In genomic region chr20:44461142-44461802, GRCh38 we compare ENCODE assay signal across 1 cellular context.
TF ChIP-seq lines count a peak whose summit lies in the region.

No MANE protein-coding gene starts in this region.

TF ChIP-seq in HepG2, 621 proteins besides CTCF, POLR2A, EP300 and RAD21 (continued from another document and continues in another):
- TF ChIP-seq ZBTB10 (CRISPR knock-in tag; IDR thresholded peaks at IDR 0.05; ENCODE audit: borderline replicate concordance): no peak
- peak; percentile 96 for TF ChIP-seq ZBTB21 (CRISPR knock-in tag; IDR thresholded peaks at IDR 0.05)
- TF ChIP-seq ZBTB2 (CRISPR knock-in tag; IDR thresholded peaks at IDR 0.05; ENCODE audit: low read depth): no peak
- TF ChIP-seq ZEB1 (IDR thresholded peaks at IDR 0.05; ENCODE audit: insufficient replicate concordance, low read depth): peak; percentile 88
- peak in 1 of 2 experiments; percentile 53; a peak in 1 of 4 replicates for TF ChIP-seq ATF4 (CRISPR knock-in tag; IDR thresholded peaks at IDR 0.05)
- no peak; the same call in 1 of the 2 replicates for TF ChIP-seq GFI1 (CRISPR knock-in tag; IDR thresholded peaks at IDR 0.05; ENCODE audit: borderline replicate concordance)
- TF ChIP-seq ZMYM2 (CRISPR knock-in tag; IDR thresholded peaks at IDR 0.05): peak; percentile 88
- TF ChIP-seq MBNL3 (CRISPR knock-in tag; conservative IDR thresholded peaks at IDR 0.05): no peak
- TF ChIP-seq MED1 (CRISPR knock-in tag; IDR thresholded peaks at IDR 0.05): peak; percentile 77
- peak; percentile 98 for TF ChIP-seq ZNF33A (CRISPR knock-in tag; IDR thresholded peaks at IDR 0.05; ENCODE audit: borderline replicate concordance)
- TF ChIP-seq TBX3 (IDR thresholded peaks at IDR 0.05; ENCODE audit: borderline replicate concordance): no peak; the same call in 1 of the 2 replicates
- 0 out of 2 replicates have a peak, but pooled peaks have one; percentile 22 for TF ChIP-seq THAP11 (CRISPR knock-in tag; IDR thresholded peaks at IDR 0.05)
- TF ChIP-seq RELA (CRISPR knock-in tag; IDR thresholded peaks at IDR 0.05): no peak
- no peak for TF ChIP-seq JUND (CRISPR knock-in tag; IDR thresholded peaks at IDR 0.05)
- no peak for TF ChIP-seq ZNF761 (CRISPR knock-in tag; conservative IDR thresholded peaks at IDR 0.05)
- no peak for TF ChIP-seq ZBTB26 (CRISPR knock-in tag; IDR thresholded peaks at IDR 0.05; ENCODE audit: borderline replicate concordance)
- no peak for TF ChIP-seq MIER2 (CRISPR knock-in tag; IDR thresholded peaks at IDR 0.05)
- no peak for TF ChIP-seq MEIS2 (CRISPR knock-in tag; IDR thresholded peaks at IDR 0.05)
- TF ChIP-seq PRDM4 (CRISPR knock-in tag; IDR thresholded peaks at IDR 0.05; ENCODE audit: borderline replicate concordance): 0 out of 2 replicates have a peak, but pooled peaks have one; percentile 24
- TF ChIP-seq DDIT3 (CRISPR knock-in tag; IDR thresholded peaks at IDR 0.05): no peak
- no peak for TF ChIP-seq MXI1 (IDR thresholded peaks at IDR 0.05; ENCODE audit: borderline replicate concordance, low read depth, low read length)
- TF ChIP-seq ZNF574 (CRISPR knock-in tag; IDR thresholded peaks at IDR 0.05): 0 out of 2 replicates have a peak, but pooled peaks have one; percentile 19
- TF ChIP-seq TRIM24 (CRISPR knock-in tag; IDR thresholded peaks at IDR 0.05): 0 out of 2 replicates have a peak, but pooled peaks have one; percentile 57
- peak; percentile 29; the same call in 1 of the 2 replicates for TF ChIP-seq TFE3 (CRISPR knock-in tag; IDR thresholded peaks at IDR 0.05)
- no peak for TF ChIP-seq ZNF280D (CRISPR knock-in tag; IDR thresholded peaks at IDR 0.05)
- peak; percentile 58 for TF ChIP-seq ZNF629 (CRISPR knock-in tag; conservative IDR thresholded peaks at IDR 0.05)
- TF ChIP-seq ZNF746 (CRISPR knock-in tag; IDR thresholded peaks at IDR 0.05): no peak; the same call in 1 of the 2 replicates
- no peak for TF ChIP-seq ZFYVE20 (CRISPR knock-in tag; IDR thresholded peaks at IDR 0.05; ENCODE audit: borderline replicate concordance, low read depth)
- TF ChIP-seq ISL2 (CRISPR knock-in tag; IDR thresholded peaks at IDR 0.05): peak; percentile 78
- no peak for TF ChIP-seq ZNF101 (CRISPR knock-in tag; IDR thresholded peaks at IDR 0.05; ENCODE audit: borderline replicate concordance, low read depth)
- peak; percentile 77 for TF ChIP-seq ZNF501 (CRISPR knock-in tag; IDR thresholded peaks at IDR 0.05)
- no peak for TF ChIP-seq NAIF1 (CRISPR knock-in tag; IDR thresholded peaks at IDR 0.05; ENCODE audit: borderline replicate concordance)
- TF ChIP-seq HOXA7 (CRISPR knock-in tag; IDR thresholded peaks at IDR 0.05): no peak
- TF ChIP-seq TBX2 (CRISPR knock-in tag; IDR thresholded peaks at IDR 0.05; ENCODE audit: borderline replicate concordance): peak; percentile 69
- peak; percentile 24; the same call in 1 of the 2 replicates for TF ChIP-seq PPARG (CRISPR knock-in tag; conservative IDR thresholded peaks at IDR 0.05)
- peak; percentile 89; the same call in 1 of the 2 replicates for TF ChIP-seq ETV5 (CRISPR knock-in tag; IDR thresholded peaks at IDR 0.05; ENCODE audit: borderline replicate concordance)
- peak; percentile 83 for TF ChIP-seq PHF21A (CRISPR knock-in tag; IDR thresholded peaks at IDR 0.05)
- no peak for TF ChIP-seq ZSCAN30 (CRISPR knock-in tag; IDR thresholded peaks at IDR 0.05)
- TF ChIP-seq ZMAT5 (CRISPR knock-in tag; IDR thresholded peaks at IDR 0.05; ENCODE audit: borderline replicate concordance, low read depth): no peak
- no peak for TF ChIP-seq ZNF652 (CRISPR knock-in tag; IDR thresholded peaks at IDR 0.05; ENCODE audit: borderline replicate concordance, low read depth)
- no peak for TF ChIP-seq ZNF326 (CRISPR knock-in tag; IDR thresholded peaks at IDR 0.05; ENCODE audit: borderline replicate concordance)
- TF ChIP-seq IRF2 (CRISPR knock-in tag; IDR thresholded peaks at IDR 0.05): no peak
- TF ChIP-seq FOXK2 (IDR thresholded peaks at IDR 0.05): no peak
- no peak for TF ChIP-seq CSRNP1 (CRISPR knock-in tag; IDR thresholded peaks at IDR 0.05)
- TF ChIP-seq ZNF614 (CRISPR knock-in tag; IDR thresholded peaks at IDR 0.05; ENCODE audit: borderline replicate concordance): 0 out of 2 replicates have a peak, but pooled peaks have one; percentile 21
